7 cellular contexts compared by ENCODE assay signal in the genomic region with DNA sequence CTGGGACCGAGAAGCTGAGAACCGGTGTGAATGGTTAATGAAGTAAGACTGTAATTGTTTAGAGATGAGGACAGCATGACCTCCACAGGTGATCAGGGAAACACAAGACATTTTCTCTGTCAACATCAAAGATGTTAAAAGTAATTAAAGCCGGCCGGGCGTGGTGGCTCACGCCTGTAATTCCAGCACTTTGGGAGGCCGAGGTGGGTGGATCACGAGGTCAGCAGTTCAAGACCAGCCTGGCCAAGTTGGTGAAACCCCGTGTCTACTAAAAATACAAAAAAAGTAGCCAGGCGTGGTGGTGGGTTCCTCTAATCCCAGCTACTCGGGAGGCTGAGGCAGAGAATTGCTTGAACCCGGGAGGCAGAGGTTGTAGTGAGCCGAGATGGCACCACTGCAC. TPM values are rescaled to one million over a fixed set of nuclear protein-coding genes. Genes with fewer than 3 reads are reported as not detected.
DNase-seq lines count a peak whose midpoint lies in the region; ATAC-seq and TF ChIP-seq lines count a peak whose summit lies in the region.
"Not testable (repeated sequence)": the region's sequence is repeated elsewhere in the genome, so short reads cannot be mapped to it uniquely, and the experiment has no call there.

No MANE protein-coding gene starts in this region.

- H3K4me1 Mint-ChIP-seq in GM23338; natural killer cell treated with Interleukin-12 subunit alpha and Interleukin-12 subunit beta and Interleukin-15 and Interleukin-18, amount 100 ng/mL, for 72 hours (ENCODE audit: low read depth in 2 of 2): not testable (repeated sequence)

- not testable (repeated sequence) for H3K4me1 ChIP-seq in GM23338 (ENCODE audit: insufficient read depth); aorta (ENCODE audit: control insufficient read depth in 1 of 2, insufficient read depth in 2 of 2, low read length in 2 of 2)

- H3K27me3 Mint-ChIP-seq in GM23338 (ENCODE audit: insufficient read depth, low read depth, poor library complexity); natural killer cell treated with Interleukin-12 subunit alpha and Interleukin-12 subunit beta and Interleukin-15 and Interleukin-18, amount 100 ng/mL, for 72 hours: not testable (repeated sequence)

- not testable (repeated sequence) for H3K27ac Mint-ChIP-seq in GM23338; natural killer cell treated with Interleukin-12 subunit alpha and Interleukin-12 subunit beta and Interleukin-15 and Interleukin-18, amount 100 ng/mL, for 72 hours

- not testable (repeated sequence) for H3K9me3 ChIP-seq in WERI-Rb-1 (ENCODE audit: severe bottlenecking); aorta (ENCODE audit: control insufficient read depth, low read length)

- H3K9me3 Mint-ChIP-seq in GM23338; natural killer cell treated with Interleukin-12 subunit alpha and Interleukin-12 subunit beta and Interleukin-15 and Interleukin-18, amount 100 ng/mL, for 72 hours: not testable (repeated sequence)

- not testable (repeated sequence) for H3K4me3 ChIP-seq in GM23338; WERI-Rb-1 (ENCODE audit: low read depth, low read length); aorta (ENCODE audit: low read length in 2 of 2)

- peak overlapping the region; percentile 69; the same call in 1 of the 2 replicates for H3K27ac ChIP-seq in GM23338 (ENCODE audit: low read depth)
- H3K27ac ChIP-seq in WERI-Rb-1: peak overlapping the region; percentile 23; the same call in 1 of the 2 replicates
- not testable (repeated sequence) for H3K27ac ChIP-seq in aorta (ENCODE audit: low read depth in 1 of 2, low read length in 2 of 2)

- not testable (repeated sequence) for H3K36me3 ChIP-seq in GM23338 (ENCODE audit: insufficient read depth); WERI-Rb-1; aorta (ENCODE audit: control insufficient read depth in 1 of 2, insufficient read depth in 2 of 2, low read length in 1 of 2)

- H3K4me2 ChIP-seq in GM23338: not testable (repeated sequence)

- not testable (repeated sequence) for H3K4me3 Mint-ChIP-seq in GM23338; natural killer cell treated with Interleukin-12 subunit alpha and Interleukin-12 subunit beta and Interleukin-15 and Interleukin-18, amount 100 ng/mL, for 72 hours

- not testable (repeated sequence) for DNase-seq in GM23338 (ENCODE audit: low spot score); WERI-Rb-1
- peak; percentile 44 for DNase-seq in Right ventricle myocardium inferior (ENCODE audit: missing footprints)
- peak in 1 of 2 donors; percentile 19 for DNase-seq in left colon
- DNase-seq in natural killer cell treated with Interleukin-12 subunit alpha and Interleukin-12 subunit beta and Interleukin-15 and Interleukin-18, amount 100 ng/mL, for 72 hours (ENCODE audit: low spot score): peak; percentile 35
- DNase-seq in renal cortical epithelial cell (ENCODE audit: low read depth): peak; percentile 13
- DNase-seq in aorta: peak; percentile 17 to 54

- H3K27me3 ChIP-seq in GM23338 (ENCODE audit: insufficient read depth); WERI-Rb-1 (ENCODE audit: insufficient read depth, low read depth, severe bottlenecking); aorta (ENCODE audit: control insufficient read depth in 1 of 2, insufficient read depth in 2 of 2, low read length in 1 of 2): not testable (repeated sequence)

- intact Hi-C loops in Right ventricle myocardium inferior (cut with DNase I); left colon (cut with DNase I, micrococcal nuclease); aorta (cut with DNase I): not testable (repeated sequence)

- TF ChIP-seq CTCF in GM23338 (conservative IDR thresholded peaks at IDR 0.05; ENCODE audit: low read depth in 2 of 2); WERI-Rb-1 (IDR thresholded peaks at IDR 0.05; ENCODE audit: low read depth, low read length): not testable (repeated sequence)

- not testable (repeated sequence) for ATAC-seq in GM23338; Right ventricle myocardium inferior; natural killer cell treated with Interleukin-12 subunit alpha and Interleukin-12 subunit beta and Interleukin-15 and Interleukin-18, amount 100 ng/mL, for 72 hours; aorta (ENCODE audit: low FRiP score)
- ATAC-seq in left colon: peak; percentile 14

- not testable (repeated sequence) for H3K9me2 ChIP-seq in GM23338 (ENCODE audit: insufficient read depth)

- H3K36me3 Mint-ChIP-seq in GM23338 (ENCODE audit: low read depth); natural killer cell treated with Interleukin-12 subunit alpha and Interleukin-12 subunit beta and Interleukin-15 and Interleukin-18, amount 100 ng/mL, for 72 hours: not testable (repeated sequence)

- not testable (repeated sequence) for H4K20me1 ChIP-seq in GM23338 (replicated peaks; ENCODE audit: insufficient read depth)

- 83% methylated on average over 13 of the region's 13 CpGs for WGBS in aorta, 2 donors

- H3K79me2 ChIP-seq in GM23338 (replicated peaks; ENCODE audit: insufficient read depth): not testable (repeated sequence)

- H2AFZ ChIP-seq in GM23338: not testable (repeated sequence)

- H3F3A ChIP-seq in GM23338 (replicated peaks; ENCODE audit: low read depth): not testable (repeated sequence)

RNA-seq across cellular contexts. Expression of a gene that starts 55.4 kb away (rescaled TPM):
- total RNA-seq in GM23338 (2014; rRNA removed; shearing (Covaris generic)): 54.3 and 79.1 TPM in 2 replicates
- polyA plus RNA-seq in GM23338 (2016; fragmentation: Nextera tagmentation; extraction: Ambion mirVana) (167 and 173 TPM in 2 replicates), aorta (100 to 1,000 TPM in 1 of 2 donors, 10 to 100 TPM in 1; 61.2 to 124 TPM)
- total RNA-seq in Right ventricle myocardium inferior (43.9 TPM), left colon (10 to 100 TPM; 28.5 to 32.6 TPM), renal cortical epithelial cell (12.0 and 23.4 TPM in 2 replicates), aorta (10 to 100 TPM; 49.0 to 59.9 TPM)
- 10 to 100 TPM; 43.4 to 61.8 TPM for total RNA-seq in natural killer cell treated with Interleukin-12 subunit alpha and Interleukin-12 subunit beta and Interleukin-15 and Interleukin-18, amount 100 ng/mL, for 72 hours
